Comparison of ENCODE assay signal across 30 cellular contexts in the genomic region with DNA sequence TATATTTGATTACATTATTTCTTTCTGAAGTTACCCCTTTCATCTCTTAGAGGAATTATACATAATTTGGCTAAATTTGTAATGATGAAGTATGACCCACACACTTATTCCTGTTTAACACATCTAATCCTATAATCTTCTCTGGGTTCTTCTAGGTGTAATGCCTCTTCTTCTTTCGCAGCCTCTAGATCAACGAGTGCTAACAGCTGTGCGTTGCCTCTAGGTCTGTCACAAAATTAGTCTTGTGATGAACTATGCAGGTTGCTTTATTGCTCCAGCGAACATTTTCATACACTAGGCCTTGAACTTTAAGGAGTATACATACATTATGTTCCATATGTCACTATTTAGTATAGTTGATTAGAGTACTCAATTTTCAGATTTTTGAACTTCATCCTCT.
"Had no signal": no experiment of that assay in that cellular context is flagged by ENCODE, and none has a peak within 500 bp of the region (broad histone marks: within the 10 kb centered on the region; RNA-seq: fewer than 3 reads in every experiment).

No MANE protein-coding gene starts in this region.

- DNase-seq: activated CD4-positive, alpha-beta memory T cell treated with anti-CD3 and anti-CD28 coated beads, Interleukin-2, amount 10 ng/mL, durations not matched to agents 7 days and 5 days; activated CD4-positive, alpha-beta T cell treated with anti-CD3 and anti-CD28 coated beads for 1 hour; activated CD4-positive, alpha-beta T cell treated with anti-CD3 and anti-CD28 coated beads for 36 hours; activated CD4-positive, alpha-beta T cell treated with anti-CD3 and anti-CD28 coated beads for 48 hours; activated CD4-positive, alpha-beta T cell treated with anti-CD3 and anti-CD28 coated beads, Interleukin-2, amount 10 ng/mL, durations not matched to agents 7 days and 5 days; activated CD4-positive, alpha-beta T cell treated with anti-CD3 and anti-CD28 coated beads, Interleukin-2, amount 50 U/mL, for 48 hours; activated CD4-positive, CD25-positive, alpha-beta regulatory T cell; activated CD8-positive, alpha-beta memory T cell treated with anti-CD3 and anti-CD28 coated beads for 24 hours; activated CD8-positive, alpha-beta memory T cell treated with anti-CD3 and anti-CD28 coated beads, Interleukin-2, amount 10 ng/mL, durations not matched to agents 7 days and 5 days; activated CD8-positive, alpha-beta memory T cell treated with anti-CD3 and anti-CD28 coated beads, Interleukin-2, amount 50 U/mL, for 48 hours; activated CD8-positive, alpha-beta T cell treated with anti-CD3 and anti-CD28 coated beads, Interleukin-2, amount 10 ng/mL, durations not matched to agents 7 days and 5 days; activated effector memory CD4-positive, alpha-beta T cell treated with Interleukin-2 at 50 U/mL for 16 hours; activated gamma-delta T cell; activated naive CD4-positive, alpha-beta T cell treated with anti-CD3 and anti-CD28 coated beads, Interleukin-2, amount 10 ng/mL, durations not matched to agents 7 days and 5 days; activated naive CD4-positive, alpha-beta T cell treated with Interleukin-2 at 50 U/mL for 16 hours; activated naive CD8-positive, alpha-beta T cell treated with anti-CD3 and anti-CD28 coated beads, Interleukin-2, amount 10 ng/mL, durations not matched to agents 7 days and 5 days; activated naive CD8-positive, alpha-beta T cell treated with anti-CD3 and anti-CD28 coated beads, Interleukin-2, amount 50 U/mL, for 24 hours; activated T-cell treated with anti-CD3 and anti-CD28 coated beads, Interleukin-2, amount 50 U/mL, for 24 hours; activated T-cell treated with anti-CD3 and anti-CD28 coated beads, Interleukin-2, amount 50 U/mL, for 48 hours; amygdala; anterior cingulate cortex; caudate nucleus; cerebellar nuclear complex; T-helper 2 cell; T-helper 9 cell had no signal

- H3K9me3 ChIP-seq: ascending aorta had no signal

- H3K27me3 ChIP-seq: ascending aorta, cardiac muscle cell had no signal

- H3K36me3 ChIP-seq: ascending aorta, cardiac muscle cell had no signal

- ATAC-seq: activated CD4-positive, alpha-beta T cell treated with anti-CD3 and anti-CD28 coated beads for 36 hours; activated CD4-positive, CD25-positive, alpha-beta regulatory T cell treated with anti-CD3 and anti-CD28 coated beads, Interleukin-2, amount 50 U/mL, for 24 hours; activated CD8-positive, alpha-beta memory T cell treated with anti-CD3 and anti-CD28 coated beads, Interleukin-2, amount 10 ng/mL, durations not matched to agents 7 days and 5 days; activated CD8-positive, alpha-beta T cell treated with anti-CD3 and anti-CD28 coated beads, Interleukin-2, amount 10 ng/mL, durations not matched to agents 7 days and 5 days; activated naive CD8-positive, alpha-beta T cell treated with anti-CD3 and anti-CD28 coated beads, Interleukin-2, amount 50 U/mL, for 24 hours; WTC11 had no signal

- H3K27ac ChIP-seq: ascending aorta, cardiac muscle cell, VCaP had no signal

- H3K4me3 ChIP-seq: ascending aorta, cardiac muscle cell had no signal
